Comparison of ENCODE assay signal across 15 cellular contexts in genomic region chr2:102040229-102040628, GRCh38. TPM values are rescaled to one million over a fixed set of nuclear protein-coding genes. Genes with fewer than 3 reads are reported as not detected.
"Had no signal": no experiment of that assay in that cellular context is flagged by ENCODE, and none has a peak within 500 bp of the region (broad histone marks: within the 10 kb centered on the region; RNA-seq: fewer than 3 reads in every experiment).

No MANE protein-coding gene starts in this region.

- H3K36me3 ChIP-seq: adrenal gland, right lobe of liver had no signal

- H3K9me3 Mint-ChIP-seq: activated T-helper 2 cell treated with anti-CD3 and anti-CD28 coated beads, Interferon-gamma antibody, Interleukin-2, Interleukin-4, amounts not matched to agents 10 μg/mL and 5 μg/mL and 100 μg/mL, durations not matched to agents 14 hours and 24 hours and 36 hours had no signal

- H3K4me3 Mint-ChIP-seq: nephron had no signal

- H3K27ac Mint-ChIP-seq: activated T-helper 2 cell treated with anti-CD3 and anti-CD28 coated beads, Interferon-gamma antibody, Interleukin-2, Interleukin-4, amounts not matched to agents 10 μg/mL and 5 μg/mL and 100 μg/mL, durations not matched to agents 14 hours and 24 hours and 36 hours; nephron; progenitor cell of endocrine pancreas had no signal

- H3K4me3 ChIP-seq: adrenal gland, right lobe of liver, spleen had no signal

- DNase-seq: activated CD4-positive, CD25-positive, alpha-beta regulatory T cell treated with anti-CD3 and anti-CD28 coated beads, Interleukin-2, amount 50 U/mL, for 72 hours; activated naive CD4-positive, alpha-beta T cell treated with anti-CD3 and anti-CD28 coated beads, Interleukin-2, amount 50 U/mL, for 16 hours; activated T-cell treated with anti-CD3 and anti-CD28 coated beads, Interleukin-2, amount 50 U/mL, for 1 hour; glutamatergic neuron; hypothalamus; left ventricle myocardium superior; occipital lobe; right lobe of liver; spleen; T-helper 1 cell; T1000 had no signal

- H3K27ac ChIP-seq: right lobe of liver had no signal

- H3K9me3 ChIP-seq: adrenal gland, right lobe of liver, spleen had no signal

- H3K27me3 ChIP-seq: adrenal gland, right lobe of liver had no signal

- H3K4me1 Mint-ChIP-seq: nephron had no signal

RNA-seq across cellular contexts. Expression of gene IL1R2, which starts 48.5 kb away (rescaled TPM):
- total RNA-seq: occipital lobe, progenitor cell of endocrine pancreas had no signal
